In the genomic region with DNA sequence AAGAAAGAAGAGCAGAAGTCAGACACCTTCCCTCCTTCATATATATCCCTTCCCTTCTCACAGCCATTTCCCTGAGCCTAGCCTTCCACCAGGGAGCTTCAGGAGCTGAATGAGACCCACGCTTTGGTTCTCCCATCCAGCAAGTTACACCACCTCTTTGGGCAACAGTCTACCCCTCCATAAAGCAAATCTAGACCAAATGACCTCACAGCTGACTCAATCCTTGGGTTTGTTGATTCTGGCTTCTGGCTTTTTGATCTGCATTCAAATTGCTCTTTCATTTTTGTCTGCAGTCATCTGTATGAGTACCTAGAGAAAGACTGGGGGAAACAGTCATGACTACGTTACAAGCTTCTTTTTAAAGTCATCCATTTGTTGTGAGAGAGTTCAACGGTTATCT, we compare ENCODE assay signal across 1 cellular context.
TF ChIP-seq lines count a peak whose summit lies in the region.

No MANE protein-coding gene starts in this region.

TF ChIP-seq in GM23338, 12 proteins besides CTCF, POLR2A, EP300 and RAD21:
- TF ChIP-seq, protein P1, sequence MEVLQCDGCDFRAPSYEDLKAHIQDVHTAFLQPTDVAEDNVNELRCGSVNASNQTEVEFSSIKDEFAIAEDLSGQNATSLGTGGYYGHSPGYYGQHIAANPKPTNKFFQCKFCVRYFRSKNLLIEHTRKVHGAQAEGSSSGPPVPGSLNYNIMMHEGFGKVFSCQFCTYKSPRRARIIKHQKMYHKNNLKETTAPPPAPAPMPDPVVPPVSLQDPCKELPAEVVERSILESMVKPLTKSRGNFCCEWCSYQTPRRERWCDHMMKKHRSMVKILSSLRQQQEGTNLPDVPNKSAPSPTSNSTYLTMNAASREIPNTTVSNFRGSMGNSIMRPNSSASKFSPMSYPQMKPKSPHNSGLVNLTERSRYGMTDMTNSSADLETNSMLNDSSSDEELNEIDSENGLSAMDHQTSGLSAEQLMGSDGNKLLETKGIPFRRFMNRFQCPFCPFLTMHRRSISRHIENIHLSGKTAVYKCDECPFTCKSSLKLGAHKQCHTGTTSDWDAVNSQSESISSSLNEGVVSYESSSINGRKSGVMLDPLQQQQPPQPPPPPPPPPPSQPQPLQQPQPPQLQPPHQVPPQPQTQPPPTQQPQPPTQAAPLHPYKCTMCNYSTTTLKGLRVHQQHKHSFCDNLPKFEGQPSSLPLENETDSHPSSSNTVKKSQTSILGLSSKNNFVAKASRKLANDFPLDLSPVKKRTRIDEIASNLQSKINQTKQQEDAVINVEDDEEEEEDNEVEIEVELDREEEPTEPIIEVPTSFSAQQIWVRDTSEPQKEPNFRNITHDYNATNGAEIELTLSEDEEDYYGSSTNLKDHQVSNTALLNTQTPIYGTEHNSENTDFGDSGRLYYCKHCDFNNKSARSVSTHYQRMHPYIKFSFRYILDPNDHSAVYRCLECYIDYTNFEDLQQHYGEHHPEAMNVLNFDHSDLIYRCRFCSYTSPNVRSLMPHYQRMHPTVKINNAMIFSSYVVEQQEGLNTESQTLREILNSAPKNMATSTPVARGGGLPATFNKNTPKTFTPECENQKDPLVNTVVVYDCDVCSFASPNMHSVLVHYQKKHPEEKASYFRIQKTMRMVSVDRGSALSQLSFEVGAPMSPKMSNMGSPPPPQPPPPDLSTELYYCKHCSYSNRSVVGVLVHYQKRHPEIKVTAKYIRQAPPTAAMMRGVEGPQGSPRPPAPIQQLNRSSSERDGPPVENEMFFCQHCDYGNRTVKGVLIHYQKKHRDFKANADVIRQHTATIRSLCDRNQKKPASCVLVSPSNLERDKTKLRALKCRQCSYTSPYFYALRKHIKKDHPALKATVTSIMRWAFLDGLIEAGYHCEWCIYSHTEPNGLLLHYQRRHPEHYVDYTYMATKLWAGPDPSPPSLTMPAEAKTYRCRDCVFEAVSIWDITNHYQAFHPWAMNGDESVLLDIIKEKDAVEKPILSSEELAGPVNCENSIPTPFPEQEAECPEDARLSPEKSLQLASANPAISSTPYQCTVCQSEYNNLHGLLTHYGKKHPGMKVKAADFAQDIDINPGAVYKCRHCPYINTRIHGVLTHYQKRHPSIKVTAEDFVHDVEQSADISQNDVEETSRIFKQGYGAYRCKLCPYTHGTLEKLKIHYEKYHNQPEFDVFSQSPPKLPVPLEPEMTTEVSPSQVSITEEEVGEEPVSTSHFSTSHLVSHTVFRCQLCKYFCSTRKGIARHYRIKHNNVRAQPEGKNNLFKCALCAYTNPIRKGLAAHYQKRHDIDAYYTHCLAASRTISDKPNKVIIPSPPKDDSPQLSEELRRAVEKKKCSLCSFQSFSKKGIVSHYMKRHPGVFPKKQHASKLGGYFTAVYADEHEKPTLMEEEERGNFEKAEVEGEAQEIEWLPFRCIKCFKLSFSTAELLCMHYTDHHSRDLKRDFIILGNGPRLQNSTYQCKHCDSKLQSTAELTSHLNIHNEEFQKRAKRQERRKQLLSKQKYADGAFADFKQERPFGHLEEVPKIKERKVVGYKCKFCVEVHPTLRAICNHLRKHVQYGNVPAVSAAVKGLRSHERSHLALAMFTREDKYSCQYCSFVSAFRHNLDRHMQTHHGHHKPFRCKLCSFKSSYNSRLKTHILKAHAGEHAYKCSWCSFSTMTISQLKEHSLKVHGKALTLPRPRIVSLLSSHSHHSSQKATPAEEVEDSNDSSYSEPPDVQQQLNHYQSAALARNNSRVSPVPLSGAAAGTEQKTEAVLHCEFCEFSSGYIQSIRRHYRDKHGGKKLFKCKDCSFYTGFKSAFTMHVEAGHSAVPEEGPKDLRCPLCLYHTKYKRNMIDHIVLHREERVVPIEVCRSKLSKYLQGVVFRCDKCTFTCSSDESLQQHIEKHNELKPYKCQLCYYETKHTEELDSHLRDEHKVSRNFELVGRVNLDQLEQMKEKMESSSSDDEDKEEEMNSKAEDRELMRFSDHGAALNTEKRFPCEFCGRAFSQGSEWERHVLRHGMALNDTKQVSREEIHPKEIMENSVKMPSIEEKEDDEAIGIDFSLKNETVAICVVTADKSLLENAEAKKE (CRISPR knock-in tag; IDR thresholded peaks at IDR 0.05) = no peak
- TF ChIP-seq JUNB (IDR thresholded peaks at IDR 0.05; ENCODE audit: unreplicated experiment) (no peak), EZH2phosphoT487 (IDR thresholded peaks at IDR 0.05; ENCODE audit: unreplicated experiment) (no peak)
- TF ChIP-seq, protein P2, sequence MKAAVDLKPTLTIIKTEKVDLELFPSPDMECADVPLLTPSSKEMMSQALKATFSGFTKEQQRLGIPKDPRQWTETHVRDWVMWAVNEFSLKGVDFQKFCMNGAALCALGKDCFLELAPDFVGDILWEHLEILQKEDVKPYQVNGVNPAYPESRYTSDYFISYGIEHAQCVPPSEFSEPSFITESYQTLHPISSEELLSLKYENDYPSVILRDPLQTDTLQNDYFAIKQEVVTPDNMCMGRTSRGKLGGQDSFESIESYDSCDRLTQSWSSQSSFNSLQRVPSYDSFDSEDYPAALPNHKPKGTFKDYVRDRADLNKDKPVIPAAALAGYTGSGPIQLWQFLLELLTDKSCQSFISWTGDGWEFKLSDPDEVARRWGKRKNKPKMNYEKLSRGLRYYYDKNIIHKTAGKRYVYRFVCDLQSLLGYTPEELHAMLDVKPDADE (IDR thresholded peaks at IDR 0.05) = no peak
